In genomic region chr6:134584809-134585528, GRCh38 we compare ENCODE assay signal across 15 cellular contexts.
DNase-seq lines count a peak whose midpoint lies in the region; ATAC-seq lines count a peak whose summit lies in the region.
"Had no signal": no experiment of that assay in that cellular context is flagged by ENCODE, and none has a peak within 500 bp of the region (broad histone marks: within the 10 kb centered on the region; RNA-seq: fewer than 3 reads in every experiment).

No MANE protein-coding gene starts in this region.

- H3K27me3 Mint-ChIP-seq in stimulated activated naive B cell treated with anti-CD40 and anti-IgM and Interleukin-4, amounts not matched to agents 10 μg/mL and 1 μg/mL and 100 μg/mL, for 72 hours, result peaks cover 0 to 7% of the 10 kb centered on the region in 2 donors
- H3K27me3 Mint-ChIP-seq in stimulated activated memory B cell treated with anti-CD40 and anti-IgM and Interleukin-4, amounts not matched to agents 10 μg/mL and 1 μg/mL and 100 μg/mL, for 72 hours, result no peaks in the 10 kb centered on the region

- ATAC-seq in stimulated activated naive B cell treated with anti-CD40 and anti-IgM and Interleukin-4, amounts not matched to agents 10 μg/mL and 1 μg/mL and 100 μg/mL, for 72 hours (replicated peaks), result no peak
- ATAC-seq in stimulated activated memory B cell treated with anti-CD40 and anti-IgM and Interleukin-4, amounts not matched to agents 10 μg/mL and 1 μg/mL and 100 μg/mL, for 72 hours, result no peak

- no peaks in the 10 kb centered on the region for H3K4me1 Mint-ChIP-seq in stimulated activated naive B cell treated with anti-CD40 and anti-IgM and Interleukin-4, amounts not matched to agents 10 μg/mL and 1 μg/mL and 100 μg/mL, for 72 hours
- H3K4me1 Mint-ChIP-seq in stimulated activated memory B cell treated with anti-CD40 and anti-IgM and Interleukin-4, amounts not matched to agents 10 μg/mL and 1 μg/mL and 100 μg/mL, for 72 hours, result no peaks in the 10 kb centered on the region
- H3K4me1 Mint-ChIP-seq: immature natural killer cell, nephron had no signal

- DNase-seq in NCI-H2171 treated with DMSO at 0.1 percent for 48 hours (lab: John Stamatoyannopoulos, UW) (peak; percentile 8), NCI-H2171 (lab: John Stamatoyannopoulos, UW) (no peak), NCI-H345 (lab: John Stamatoyannopoulos, UW) (peak; percentile 89), dermis blood vessel endothelial cell (peak; percentile 23), LoVo (ENCODE audit: low spot score) (no peak)
- no peak for DNase-seq in stimulated activated naive B cell treated with anti-CD40 and anti-IgM and Interleukin-4, amounts not matched to agents 10 μg/mL and 1 μg/mL and 100 μg/mL, for 72 hours
- DNase-seq in activated CD4-positive, CD25-positive, alpha-beta regulatory T cell (lab: John Stamatoyannopoulos, UW), result no peak
- DNase-seq: activated CD4-positive, alpha-beta T cell treated with anti-CD3 and anti-CD28 coated beads for 4 hours; activated CD8-positive, alpha-beta memory T cell treated with anti-CD3 and anti-CD28 coated beads, Interleukin-2, amount 50 U/mL, for 48 hours; colonic mucosa; glutamatergic neuron; immature natural killer cell had no signal

- H3K27ac Mint-ChIP-seq in stimulated activated naive B cell treated with anti-CD40 and anti-IgM and Interleukin-4, amounts not matched to agents 10 μg/mL and 1 μg/mL and 100 μg/mL, for 72 hours, result peak overlapping the region; percentile 43
- H3K27ac Mint-ChIP-seq in stimulated activated memory B cell treated with anti-CD40 and anti-IgM and Interleukin-4, amounts not matched to agents 10 μg/mL and 1 μg/mL and 100 μg/mL, for 72 hours, result no peak overlapping the region
- H3K27ac Mint-ChIP-seq: immature natural killer cell, nephron, type B pancreatic cell had no signal

- no peak overlapping the region for H3K4me3 Mint-ChIP-seq in stimulated activated naive B cell treated with anti-CD40 and anti-IgM and Interleukin-4, amounts not matched to agents 10 μg/mL and 1 μg/mL and 100 μg/mL, for 72 hours
- no peak overlapping the region for H3K4me3 Mint-ChIP-seq in stimulated activated memory B cell treated with anti-CD40 and anti-IgM and Interleukin-4, amounts not matched to agents 10 μg/mL and 1 μg/mL and 100 μg/mL, for 72 hours
- H3K4me3 Mint-ChIP-seq: immature natural killer cell, nephron, type B pancreatic cell had no signal

- H3K36me3 Mint-ChIP-seq in stimulated activated naive B cell treated with anti-CD40 and anti-IgM and Interleukin-4, amounts not matched to agents 10 μg/mL and 1 μg/mL and 100 μg/mL, for 72 hours, result no peaks in the 10 kb centered on the region
- no peaks in the 10 kb centered on the region for H3K36me3 Mint-ChIP-seq in stimulated activated memory B cell treated with anti-CD40 and anti-IgM and Interleukin-4, amounts not matched to agents 10 μg/mL and 1 μg/mL and 100 μg/mL, for 72 hours
- H3K36me3 Mint-ChIP-seq: immature natural killer cell, type B pancreatic cell had no signal

- peaks cover 0 to 3% of the 10 kb centered on the region in 2 donors for H3K9me3 Mint-ChIP-seq in stimulated activated naive B cell treated with anti-CD40 and anti-IgM and Interleukin-4, amounts not matched to agents 10 μg/mL and 1 μg/mL and 100 μg/mL, for 72 hours
- H3K9me3 Mint-ChIP-seq in stimulated activated memory B cell treated with anti-CD40 and anti-IgM and Interleukin-4, amounts not matched to agents 10 μg/mL and 1 μg/mL and 100 μg/mL, for 72 hours, result peaks cover 3% of the 10 kb centered on the region
- H3K9me3 Mint-ChIP-seq: nephron had no signal

Comparison
In these comparisons a context has a peak if more than half of its experiments do, and no peak if none do; other contexts are left out.
1. DNase-seq: peak in NCI-H2171 treated with DMSO at 0.1 percent for 48 hours (single experiment), NCI-H345 (single experiment) and dermis blood vessel endothelial cell (single experiment); none in NCI-H2171 (single experiment), stimulated activated naive B cell treated with anti-CD40 and anti-IgM and Interleukin-4, amounts not matched to agents 10 μg/mL and 1 μg/mL and 100 μg/mL, for 72 hours (single experiment), LoVo (single experiment) and activated CD4-positive, CD25-positive, alpha-beta regulatory T cell (0 of 4).